ENCODE assay signal across 6 cellular contexts in the genomic region with DNA sequence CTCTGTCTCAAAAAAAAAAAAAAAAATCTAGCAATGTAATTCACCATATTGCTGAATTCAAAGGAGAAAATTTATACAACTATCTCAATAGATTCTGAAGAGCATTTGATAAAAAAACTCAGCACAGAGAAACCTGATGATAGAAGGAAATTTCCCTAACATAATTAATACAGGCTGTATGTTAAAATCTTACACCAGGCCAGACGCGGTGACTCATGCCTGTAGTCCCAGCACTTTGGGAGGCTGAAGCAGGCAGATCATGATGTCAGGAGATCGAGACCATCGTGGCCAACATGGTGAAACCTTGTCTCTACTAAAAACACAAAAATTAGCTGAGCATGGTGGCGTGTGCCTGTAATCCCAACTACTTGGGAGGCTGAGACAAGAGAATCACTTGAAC. TPM values are rescaled to one million over a fixed set of nuclear protein-coding genes. Genes with fewer than 3 reads are reported as not detected.
"Had no signal": no experiment of that assay in that cellular context is flagged by ENCODE, and none has a peak within 500 bp of the region (broad histone marks: within the 10 kb centered on the region; RNA-seq: fewer than 3 reads in every experiment).

No MANE protein-coding gene starts in this region.

RNA-seq across cellular contexts. Expression of a gene that starts 45.4 kb away (rescaled TPM):
- total RNA-seq: H4, HepG2, HFFc6, HT1080 had no signal
- polyA plus RNA-seq: IgD-negative memory B cell had no signal

RNA-seq across cellular contexts. Expression of a gene that starts 56.6 kb away (rescaled TPM):
- total RNA-seq: H4, H7, HepG2, HFFc6, HT1080 had no signal
- polyA plus RNA-seq: HepG2, IgD-negative memory B cell had no signal
